In the genomic region with DNA sequence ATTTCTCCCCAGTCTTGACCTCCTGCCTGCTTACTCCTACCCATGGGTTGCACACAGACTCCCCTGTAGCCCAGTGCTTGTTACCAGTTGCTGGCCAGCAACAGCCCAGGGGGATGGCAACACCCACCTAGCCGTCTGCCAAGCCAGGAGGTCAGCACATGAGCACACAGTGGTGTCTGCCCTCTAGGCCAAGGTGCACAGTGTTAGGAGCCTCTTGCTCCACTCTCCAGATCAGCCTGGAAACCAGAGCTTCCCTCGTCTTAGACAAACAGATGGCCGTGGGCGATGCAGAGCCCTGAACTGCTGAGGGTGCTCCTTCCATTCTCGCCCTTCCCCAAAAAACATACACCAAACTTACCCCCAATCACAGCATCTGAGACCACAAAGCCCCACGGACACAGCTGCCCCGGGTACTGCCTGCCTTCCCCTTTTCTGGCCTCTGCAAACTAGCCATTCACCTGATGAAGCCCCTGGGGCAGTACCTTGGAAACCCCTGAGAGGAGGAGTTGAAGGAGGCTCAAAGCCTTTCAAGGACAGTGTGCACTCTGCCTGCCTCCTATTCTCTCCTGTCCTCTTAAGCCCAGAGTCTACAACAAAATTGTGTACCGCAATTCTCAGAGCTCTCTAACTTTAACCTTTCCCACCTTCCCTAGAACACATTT, we compare ENCODE assay signal across 1 cellular context.
TF ChIP-seq lines count a peak whose summit lies in the region.

No MANE protein-coding gene starts in this region.

TF ChIP-seq in GM23338, 12 proteins besides CTCF, POLR2A, EP300 and RAD21:
- TF ChIP-seq ZNF462 (CRISPR knock-in tag; IDR thresholded peaks at IDR 0.05) = no peak
- TF ChIP-seq JUNB (IDR thresholded peaks at IDR 0.05; ENCODE audit: unreplicated experiment) = no peak
